Comparison of ENCODE assay signal across 8 cellular contexts in the genomic region with DNA sequence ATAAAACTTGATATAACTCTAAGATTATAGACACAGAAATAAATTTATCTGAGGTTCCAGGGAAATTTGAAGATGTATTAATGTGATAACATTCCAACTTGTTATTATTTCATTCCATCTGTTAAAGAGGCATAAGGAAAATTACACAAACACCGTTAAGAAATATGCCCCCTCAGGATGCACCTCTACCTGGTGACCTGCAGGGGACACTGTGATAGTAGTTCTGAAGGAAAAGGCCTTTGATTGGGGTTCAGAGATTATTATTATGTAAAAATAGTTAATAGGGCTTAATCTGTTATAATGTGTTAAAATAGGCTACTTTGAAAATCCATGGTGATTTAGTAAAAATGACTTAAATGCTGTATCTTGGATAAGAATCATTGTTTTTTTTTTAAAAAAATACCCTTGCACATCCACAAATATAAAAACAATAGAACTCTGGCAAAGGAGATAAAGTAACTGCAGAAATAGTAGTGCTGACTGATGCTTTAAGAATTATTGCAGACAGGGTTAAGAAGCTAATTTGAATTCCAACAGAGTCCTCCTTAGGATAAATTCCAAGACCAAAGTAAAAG. TPM values are rescaled to one million over a fixed set of nuclear protein-coding genes. Genes with fewer than 3 reads are reported as not detected.
A peak's percentile ranks its signal among the peaks of the same experiment; 100 is the strongest.
DNase-seq lines count a peak whose midpoint lies in the region; ATAC-seq and TF ChIP-seq lines count a peak whose summit lies in the region.

No MANE protein-coding gene starts in this region.

- H3K4me3 ChIP-seq in BE2C (ENCODE audit: low read depth, low read length): no peak overlapping the region
- H3K4me3 ChIP-seq in testis: no peak overlapping the region

- H3K4me1 ChIP-seq in BE2C (peaks cover 4% of the 10 kb centered on the region; the same call in 1 of the 2 replicates), testis (peaks cover 2% of the 10 kb centered on the region)

- peak; percentile 82 for ATAC-seq in HG02943 (IDR thresholded peaks at IDR 0.05; ENCODE audit: low read depth, unreplicated experiment)

- H3K27ac ChIP-seq in testis: no peak overlapping the region

- DNase-seq in BE2C: peak; percentile 20
- peak; percentile 20 for DNase-seq in RPMI8226
- DNase-seq in fibroblast of peridontal ligament (ENCODE audit: extremely low read depth): peak; percentile 36
- DNase-seq in testis: no peak
- no peak for DNase-seq in NCI-H1105 treated with DMSO at 0.1 percent for 48 hours (lab: John Stamatoyannopoulos, UW)
- DNase-seq in effector CD8-positive, alpha-beta T cell (lab: John Stamatoyannopoulos, UW): no peak

- no peak for TF ChIP-seq POLR2A in testis (IDR thresholded peaks at IDR 0.05)

- TF ChIP-seq CTCF in BE2C (IDR thresholded peaks at IDR 0.05; ENCODE audit: low read depth, low read length): peak; percentile 92
- TF ChIP-seq CTCF in GM12874 (IDR thresholded peaks at IDR 0.05; ENCODE audit: insufficient read depth, low read depth, low read length): peak; percentile 78
- TF ChIP-seq CTCF in testis (IDR thresholded peaks at IDR 0.05): peak; percentile 58 to 77 (median 59)

- H3K27me3 ChIP-seq in BE2C (no peaks in the 10 kb centered on the region), testis (no peaks in the 10 kb centered on the region)

- no peaks in the 10 kb centered on the region for H3K9me3 ChIP-seq in BE2C
- no peaks in the 10 kb centered on the region for H3K9me3 ChIP-seq in testis

- intact Hi-C loops in testis (cut with DNase I; ENCODE audit: low total_unique reads): no loop called here

- WGBS in testis, 2 donors: 20 to 24% methylated on average over 1 of the region's 1 CpG

- no peaks in the 10 kb centered on the region for H3K36me3 ChIP-seq in BE2C
- H3K36me3 ChIP-seq in testis (ENCODE audit: low read depth, missing control alignments): no peaks in the 10 kb centered on the region

RNA-seq across cellular contexts. Expression of gene ABRAXAS1, which starts 6.1 kb away (rescaled TPM):
- 2.7 TPM for polyA plus RNA-seq in BE2C (2012; ENCODE audit: insufficient read depth, insufficient read length, low read depth)
- total RNA-seq in testis: 10 to 100 TPM; 22.7 to 30.7 TPM
- 25.0 TPM for polyA plus RNA-seq in testis (ENCODE audit: insufficient read depth, low read depth, low replicate concordance)

RNA-seq across cellular contexts. Expression of gene MRPS18C, which starts 35.1 kb away (rescaled TPM):
- 127 TPM for polyA plus RNA-seq in BE2C (2012; ENCODE audit: insufficient read depth, insufficient read length, low read depth)
- 10 to 100 TPM; 15.6 to 19.4 TPM for total RNA-seq in testis
- 50.3 TPM for polyA plus RNA-seq in testis (ENCODE audit: insufficient read depth, low read depth, low replicate concordance)

RNA-seq across cellular contexts. Expression of gene HELQ, which starts 35.3 kb away (rescaled TPM):
- 6.7 TPM for polyA plus RNA-seq in BE2C (2012; ENCODE audit: insufficient read depth, insufficient read length, low read depth)
- 10 to 100 TPM; 17.5 to 23.3 TPM for total RNA-seq in testis
- 11.8 TPM for polyA plus RNA-seq in testis (ENCODE audit: insufficient read depth, low read depth, low replicate concordance)

RNA-seq across cellular contexts. Expression of gene GPAT3, which starts 44.9 kb away (rescaled TPM):
- not detected for polyA plus RNA-seq in BE2C (2012; ENCODE audit: insufficient read depth, insufficient read length, low read depth)
- total RNA-seq in testis: 1 to 10 TPM; 5.7 to 6.4 TPM
- polyA plus RNA-seq in testis (ENCODE audit: insufficient read depth, low read depth, low replicate concordance): 16.2 TPM

Comparison
In these comparisons a context has a peak if more than half of its experiments do, and no peak if none do; other contexts are left out.
1. DNase-seq: peak in BE2C (single experiment), RPMI8226 (single experiment) and fibroblast of peridontal ligament (single experiment); none in testis (single experiment), NCI-H1105 treated with DMSO at 0.1 percent for 48 hours (single experiment) and effector CD8-positive, alpha-beta T cell (single experiment).
2. Peak in every context shown above with its lines, with median percentiles within 50 percentile points of each other: CTCF ChIP-seq.